In the genomic region with DNA sequence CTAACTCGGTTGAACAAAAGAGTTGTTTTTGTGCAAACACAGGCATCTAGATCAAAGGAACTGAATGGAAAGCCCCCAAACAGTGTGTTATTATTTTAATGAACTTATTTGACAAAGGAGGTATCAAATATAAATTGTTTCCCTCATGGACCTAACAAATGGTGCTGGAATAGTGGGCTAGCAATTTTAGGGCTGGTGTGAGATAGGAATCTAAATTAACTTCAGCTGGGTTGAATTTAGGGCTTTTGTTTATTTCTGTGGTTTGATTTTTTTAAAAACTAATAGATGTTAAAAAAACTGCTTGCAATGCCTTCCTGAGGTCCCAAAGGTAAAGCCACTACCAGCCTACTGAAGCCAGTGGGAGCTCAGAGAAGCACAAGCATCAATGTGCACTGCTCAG, we compare ENCODE assay signal across 26 cellular contexts.
"Had no signal": no experiment of that assay in that cellular context is flagged by ENCODE, and none has a peak within 500 bp of the region (broad histone marks: within the 10 kb centered on the region; RNA-seq: fewer than 3 reads in every experiment).

No MANE protein-coding gene starts in this region.

- FAIRE-seq: small intestine, urothelium cell line had no signal

- H3K36me3 Mint-ChIP-seq: natural killer cell treated with Interleukin-12 subunit alpha and Interleukin-12 subunit beta and Interleukin-15 and Interleukin-18, amount 100 ng/mL, for 72 hours; stimulated activated effector memory CD8-positive, alpha-beta T cell treated with anti-CD3 and anti-CD28 coated beads, Interleukin-12 subunit alpha, Interleukin-12 subunit beta, amount 100 ng/mL, for 72 hours had no signal

- H3K4me1 Mint-ChIP-seq: neural crest cell had no signal

- ATAC-seq: naive thymus-derived CD4-positive, alpha-beta T cell; natural killer cell treated with Interleukin-12 subunit alpha and Interleukin-12 subunit beta and Interleukin-15 and Interleukin-18, amount 100 ng/mL, for 72 hours; psoas muscle; right cardiac atrium; right lobe of liver; stimulated activated effector memory CD8-positive, alpha-beta T cell treated with anti-CD3 and anti-CD28 coated beads, Interleukin-12 subunit alpha, Interleukin-12 subunit beta, amount 100 ng/mL, for 72 hours; stimulated activated naive B cell treated with anti-CD40 and anti-IgM and Interleukin-4, amounts not matched to agents 10 μg/mL and 1 μg/mL and 100 μg/mL, for 72 hours had no signal

- H3K27ac Mint-ChIP-seq: natural killer cell treated with Interleukin-12 subunit alpha and Interleukin-12 subunit beta and Interleukin-15 and Interleukin-18, amount 100 ng/mL, for 72 hours; nephron progenitor cell; progenitor cell of endocrine pancreas; stimulated activated effector memory CD8-positive, alpha-beta T cell treated with anti-CD3 and anti-CD28 coated beads, Interleukin-12 subunit alpha, Interleukin-12 subunit beta, amount 100 ng/mL, for 72 hours; stimulated activated naive B cell treated with anti-CD40 and anti-IgM and Interleukin-4, amounts not matched to agents 10 μg/mL and 1 μg/mL and 100 μg/mL, for 72 hours; stimulated activated naive CD8-positive, alpha-beta T cell treated with anti-CD3 and anti-CD28 coated beads, Interleukin-15, Interleukin-2, amounts not matched to agents 100 ng/mL and 50 ng/mL, for 24 hours had no signal

- H3K4me3 Mint-ChIP-seq: naive thymus-derived CD4-positive, alpha-beta T cell; natural killer cell treated with Interleukin-12 subunit alpha and Interleukin-12 subunit beta and Interleukin-15 and Interleukin-18, amount 100 ng/mL, for 72 hours; nephron progenitor cell; neural crest cell; stimulated activated effector memory CD8-positive, alpha-beta T cell treated with anti-CD3 and anti-CD28 coated beads, Interleukin-12 subunit alpha, Interleukin-12 subunit beta, amount 100 ng/mL, for 72 hours; stimulated activated naive B cell treated with anti-CD40 and anti-IgM and Interleukin-4, amounts not matched to agents 10 μg/mL and 1 μg/mL and 100 μg/mL, for 72 hours; stimulated activated naive CD8-positive, alpha-beta T cell treated with anti-CD3 and anti-CD28 coated beads, Interleukin-15, Interleukin-2, amounts not matched to agents 100 ng/mL and 50 ng/mL, for 24 hours had no signal

- DNase-seq: naive thymus-derived CD4-positive, alpha-beta T cell; nephron progenitor cell; nucleus accumbens; ovary; posterior cingulate gyrus; psoas muscle; right cardiac atrium; right lobe of liver; sigmoid colon; small intestine; stimulated activated CD4-positive, alpha-beta T cell treated with anti-CD3 and anti-CD28 coated beads, Interleukin-15, amount 100 ng/mL, for 24 hours; stimulated activated CD4-positive, alpha-beta T cell treated with anti-CD3 and anti-CD28 coated beads, Interleukin-2, amount 100 ng/mL, for 24 hours; stimulated activated CD4-positive, alpha-beta T cell treated with anti-CD3 and anti-CD28 coated beads, Interleukin-2, amount 100 ng/mL, for 48 hours; stimulated activated CD4-positive, alpha-beta T cell treated with anti-CD3 and anti-CD28 coated beads, Interleukin-4, amount 100 ng/mL, for 24 hours; stimulated activated naive B cell treated with anti-CD40 and anti-IgM and Interleukin-4, amounts not matched to agents 10 μg/mL and 1 μg/mL and 100 μg/mL, for 72 hours; stimulated activated naive CD4-positive, alpha-beta T cell treated with Interleukin-2 at 50 U/mL for 16 hours; stomach; thyroid gland; trophoblast cell; upper lobe of left lung had no signal

- H3K27me3 Mint-ChIP-seq: naive thymus-derived CD4-positive, alpha-beta T cell; natural killer cell treated with Interleukin-12 subunit alpha and Interleukin-12 subunit beta and Interleukin-15 and Interleukin-18, amount 100 ng/mL, for 72 hours; progenitor cell of endocrine pancreas; stimulated activated naive B cell treated with anti-CD40 and anti-IgM and Interleukin-4, amounts not matched to agents 10 μg/mL and 1 μg/mL and 100 μg/mL, for 72 hours; stimulated activated naive CD8-positive, alpha-beta T cell treated with anti-CD3 and anti-CD28 coated beads, Interleukin-15, Interleukin-2, amounts not matched to agents 100 ng/mL and 50 ng/mL, for 24 hours had no signal

- H3K9me3 Mint-ChIP-seq: naive thymus-derived CD4-positive, alpha-beta T cell; natural killer cell treated with Interleukin-12 subunit alpha and Interleukin-12 subunit beta and Interleukin-15 and Interleukin-18, amount 100 ng/mL, for 72 hours; nephron progenitor cell; neural crest cell; stimulated activated effector memory CD8-positive, alpha-beta T cell treated with anti-CD3 and anti-CD28 coated beads, Interleukin-12 subunit alpha, Interleukin-12 subunit beta, amount 100 ng/mL, for 72 hours; stimulated activated naive B cell treated with anti-CD40 and anti-IgM and Interleukin-4, amounts not matched to agents 10 μg/mL and 1 μg/mL and 100 μg/mL, for 72 hours; stimulated activated naive CD8-positive, alpha-beta T cell treated with anti-CD3 and anti-CD28 coated beads, Interleukin-15, Interleukin-2, amounts not matched to agents 100 ng/mL and 50 ng/mL, for 24 hours had no signal
